Comparison of ENCODE assay signal across 19 cellular contexts in the genomic region with DNA sequence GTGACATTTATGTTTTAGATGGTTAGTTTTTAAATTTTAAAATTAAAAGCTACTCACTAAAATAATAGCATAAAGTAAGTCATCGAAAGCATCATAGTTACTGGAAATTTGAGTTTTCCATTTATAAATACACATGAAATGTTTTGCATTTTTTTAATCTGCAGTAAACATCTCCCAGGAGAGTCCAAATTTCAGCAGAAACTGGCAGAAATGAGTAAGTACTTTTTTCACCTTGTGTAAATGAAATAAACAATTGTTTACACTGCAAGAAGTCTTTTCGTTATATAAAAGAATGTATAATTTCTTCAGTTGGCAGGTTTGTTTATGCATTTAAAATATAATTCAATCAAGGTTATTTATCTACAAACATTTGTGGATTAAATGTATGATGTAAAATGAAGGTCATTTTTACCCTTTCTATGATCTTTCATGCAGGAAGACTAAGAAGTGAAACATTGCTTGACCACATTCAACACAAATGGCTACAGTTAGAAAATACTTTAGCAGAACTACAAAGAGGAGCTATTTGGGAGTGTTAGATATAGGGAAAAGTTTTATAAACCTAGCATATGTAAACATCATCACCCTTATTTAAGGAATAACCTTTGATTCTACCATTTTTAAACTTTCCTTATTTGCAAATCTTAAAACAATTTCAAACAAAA. TPM values are rescaled to one million over a fixed set of nuclear protein-coding genes. Genes with fewer than 3 reads are reported as not detected.
DNase-seq lines count a peak whose midpoint lies in the region; ATAC-seq and TF ChIP-seq lines count a peak whose summit lies in the region.
"Had no signal": no experiment of that assay in that cellular context is flagged by ENCODE, and none has a peak within 500 bp of the region (broad histone marks: within the 10 kb centered on the region; RNA-seq: fewer than 3 reads in every experiment).

No MANE protein-coding gene starts in this region.

- peaks cover 40% of the 10 kb centered on the region for H3K4me1 ChIP-seq in Karpas-422 (ENCODE audit: low read length)

- no peaks in the 10 kb centered on the region for H3K9me3 ChIP-seq in Karpas-422 (ENCODE audit: low read length)
- H3K9me3 ChIP-seq: right lobe of liver had no signal

- H3K27me3 ChIP-seq in Karpas-422 (ENCODE audit: low read length): no peaks in the 10 kb centered on the region
- H3K27me3 ChIP-seq: right lobe of liver had no signal

- no peak for DNase-seq in Karpas-422
- DNase-seq in neural crest cell (ENCODE audit: low read depth, low spot score): no peak
- no peak for DNase-seq in stimulated activated CD4-positive, alpha-beta T cell treated with anti-CD3 and anti-CD28 coated beads, Interleukin-4, amount 100 ng/mL, for 4 hours
- no peak for DNase-seq in stimulated activated CD4-positive, alpha-beta T cell treated with anti-CD3 and anti-CD28 coated beads, Interleukin-1b, Interleukin-23, amount 100 ng/mL, for 48 hours
- no peak for DNase-seq in NCI-H1105 (lab: John Stamatoyannopoulos, UW)
- DNase-seq: activated CD8-positive, alpha-beta T cell treated with anti-CD3 and anti-CD28 coated beads for 36 hours; aorta; EL; Kasumi-1; NCI-H187 treated with DMSO at 0.1 percent for 48 hours; NCI-H69; nephron progenitor cell; right lobe of liver; stimulated activated CD4-positive, alpha-beta T cell treated with anti-CD3 and anti-CD28 coated beads, Interleukin-4, amount 100 ng/mL, for 24 hours; stimulated activated naive CD4-positive, alpha-beta T cell; T1000 had no signal

- H3K27ac Mint-ChIP-seq in neural crest cell (ENCODE audit: unreplicated experiment): peak overlapping the region; percentile 52
- H3K27ac Mint-ChIP-seq: activated CD8-positive, alpha-beta T cell treated with anti-CD3 and anti-CD28 coated beads for 36 hours; nephron progenitor cell had no signal

- ATAC-seq in GM18511 (IDR thresholded peaks at IDR 0.05; ENCODE audit: unreplicated experiment) (peak; percentile 71), GM21390 (IDR thresholded peaks at IDR 0.05; ENCODE audit: unreplicated experiment) (peak; percentile 60), HG02588 (IDR thresholded peaks at IDR 0.05; ENCODE audit: unreplicated experiment) (no peak)
- ATAC-seq: activated CD8-positive, alpha-beta T cell treated with anti-CD3 and anti-CD28 coated beads for 36 hours had no signal

- H3K27ac ChIP-seq in Karpas-422 (ENCODE audit: low read length): peak overlapping the region; percentile 13; the same call in 1 of the 2 replicates
- H3K27ac ChIP-seq: right lobe of liver had no signal

- peaks cover 3% of the 10 kb centered on the region for H3K9me3 Mint-ChIP-seq in neural crest cell
- H3K9me3 Mint-ChIP-seq: activated CD8-positive, alpha-beta T cell treated with anti-CD3 and anti-CD28 coated beads for 36 hours; nephron progenitor cell had no signal

- no peak for TF ChIP-seq CTCF in neural crest cell (conservative IDR thresholded peaks at IDR 0.05)

- no peaks in the 10 kb centered on the region for H3K27me3 Mint-ChIP-seq in neural crest cell (ENCODE audit: low read depth)
- H3K27me3 Mint-ChIP-seq: activated CD8-positive, alpha-beta T cell treated with anti-CD3 and anti-CD28 coated beads for 36 hours had no signal

- H3K36me3 Mint-ChIP-seq in neural crest cell (ENCODE audit: low read depth): peaks cover 28% of the 10 kb centered on the region

- H3K4me3 ChIP-seq in Karpas-422 (ENCODE audit: low read length): no peak overlapping the region
- H3K4me3 ChIP-seq: right lobe of liver had no signal

- H3K4me1 Mint-ChIP-seq in neural crest cell: peaks cover 28% of the 10 kb centered on the region
- H3K4me1 Mint-ChIP-seq: nephron progenitor cell had no signal

- no peak overlapping the region for H2AFZ ChIP-seq in Karpas-422 (ENCODE audit: low read length)

- no peak overlapping the region for H3K4me3 Mint-ChIP-seq in neural crest cell
- H3K4me3 Mint-ChIP-seq: activated CD8-positive, alpha-beta T cell treated with anti-CD3 and anti-CD28 coated beads for 36 hours; nephron progenitor cell had no signal

- H3K9me2 ChIP-seq in Karpas-422 (replicated peaks; ENCODE audit: insufficient read depth, low read length): no peaks in the 10 kb centered on the region

- no peaks in the 10 kb centered on the region for H4K20me1 ChIP-seq in Karpas-422 (ENCODE audit: insufficient read depth, low read depth, low read length)

- H3K36me3 ChIP-seq in Karpas-422 (ENCODE audit: insufficient read depth, low read length): peaks cover 40% of the 10 kb centered on the region

- H3K4me2 ChIP-seq in Karpas-422 (ENCODE audit: low read depth, low read length, poor library complexity, severe bottlenecking): no peak overlapping the region

- no peak overlapping the region for H3K9ac ChIP-seq in Karpas-422 (ENCODE audit: low read length)

- H3K79me2 ChIP-seq in Karpas-422 (ENCODE audit: low read length): no peaks in the 10 kb centered on the region

RNA-seq across cellular contexts. Expression of a gene that starts 55.6 kb away (rescaled TPM):
- 20.2 and 25.6 TPM in 2 replicates for total RNA-seq in Karpas-422 (2014; rRNA removed; shearing (Covaris generic); ENCODE audit: low replicate concordance)
- 25.2 and 26.3 TPM in 2 replicates for total RNA-seq in neural crest cell
